20 cellular contexts compared by ENCODE assay signal in genomic region chr6:14722704-14723103, GRCh38.
A peak's percentile ranks its signal among the peaks of the same experiment; 100 is the strongest.
DNase-seq lines count a peak whose midpoint lies in the region; ATAC-seq, FAIRE-seq and TF ChIP-seq lines count a peak whose summit lies in the region.
"Had no signal": no experiment of that assay in that cellular context is flagged by ENCODE, and none has a peak within 500 bp of the region (broad histone marks: within the 10 kb centered on the region; RNA-seq: fewer than 3 reads in every experiment).

No MANE protein-coding gene starts in this region.

- no peaks in the 10 kb centered on the region for H3K79me2 ChIP-seq in HepG2 (ENCODE audit: insufficient read depth, low read length)

- TF ChIP-seq EP300 in HepG2 (IDR thresholded peaks at IDR 0.05; ENCODE audit: low read depth in 2 of 2, low read length in 2 of 2) (no peak), HepG2 (CRISPR knock-in tag; IDR thresholded peaks at IDR 0.05; ENCODE audit: borderline replicate concordance) (no peak)

- H3K4me3 Mint-ChIP-seq in activated T-cell treated with anti-CD3 and anti-CD28 coated beads, Interleukin-2, amount 50 U/mL, for 24 hours = no peak overlapping the region
- no peak overlapping the region for H3K4me3 Mint-ChIP-seq in T-helper 1 cell treated with Interleukin-12 subunit alpha and Interleukin-12 subunit beta and Interleukin-4 antibody, amounts not matched to agents 30 μg/mL and 1 μg/mL, for 36 hours
- no peak overlapping the region for H3K4me3 Mint-ChIP-seq in stimulated activated naive CD8-positive, alpha-beta T cell treated with anti-CD3 and anti-CD28 coated beads, Interleukin-15, amount 100 ng/mL, for 72 hours

- H3K4me3 ChIP-seq in HepG2 (replicated peaks in 1 of 3; ENCODE audit: insufficient read depth in 1 of 3, low read depth in 2 of 3, low read length in 3 of 3) = no peak overlapping the region
- H3K4me3 ChIP-seq: A549, body of pancreas, colonic mucosa, prostate gland had no signal

- POLR2A ChIA-PET in HepG2 (lab: Yijun Ruan, JAX) = no interaction called here

- H3K9me3 Mint-ChIP-seq in activated T-cell treated with anti-CD3 and anti-CD28 coated beads, Interleukin-2, amount 50 U/mL, for 24 hours = peaks cover 7% of the 10 kb centered on the region
- peaks cover 7% of the 10 kb centered on the region for H3K9me3 Mint-ChIP-seq in T-helper 1 cell treated with Interleukin-12 subunit alpha and Interleukin-12 subunit beta and Interleukin-4 antibody, amounts not matched to agents 30 μg/mL and 1 μg/mL, for 36 hours
- H3K9me3 Mint-ChIP-seq in stimulated activated naive CD8-positive, alpha-beta T cell treated with anti-CD3 and anti-CD28 coated beads, Interleukin-15, amount 100 ng/mL, for 72 hours = peaks cover 0 to 7% of the 10 kb centered on the region in 2 donors

- peaks cover 10% of the 10 kb centered on the region; the same call in 1 of the 2 replicates for H3K4me1 ChIP-seq in HepG2 (ENCODE audit: insufficient read depth, low read length)
- H3K4me1 ChIP-seq: body of pancreas, prostate gland had no signal

- no peak overlapping the region for H3K4me2 ChIP-seq in HepG2 (ENCODE audit: low read depth, low read length)
- H3K4me2 ChIP-seq: A549 had no signal

- TF ChIP-seq CTCF in HepG2 (CRISPR knock-in tag; IDR thresholded peaks at IDR 0.05) = no peak

- H3K36me3 Mint-ChIP-seq in activated T-cell treated with anti-CD3 and anti-CD28 coated beads, Interleukin-2, amount 50 U/mL, for 24 hours (ENCODE audit: low read depth) = peaks cover 1% of the 10 kb centered on the region
- H3K36me3 Mint-ChIP-seq in T-helper 1 cell treated with Interleukin-12 subunit alpha and Interleukin-12 subunit beta and Interleukin-4 antibody, amounts not matched to agents 30 μg/mL and 1 μg/mL, for 36 hours (ENCODE audit: low read depth) = peaks cover 2% of the 10 kb centered on the region

- intact Hi-C loops in HepG2 (cut with micrococcal nuclease; ENCODE audit: unreplicated experiment) = no loop called here

- TF ChIP-seq RAD21 in HepG2 (CRISPR knock-in tag; IDR thresholded peaks at IDR 0.05) = no peak

- CTCF ChIA-PET in HepG2 (lab: Yijun Ruan, JAX; ENCODE audit: low intra/inter-chr PET ratio, low total read pairs) = no interaction called here

- H3K27me3 Mint-ChIP-seq in activated T-cell treated with anti-CD3 and anti-CD28 coated beads, Interleukin-2, amount 50 U/mL, for 24 hours = no peaks in the 10 kb centered on the region
- H3K27me3 Mint-ChIP-seq in T-helper 1 cell treated with Interleukin-12 subunit alpha and Interleukin-12 subunit beta and Interleukin-4 antibody, amounts not matched to agents 30 μg/mL and 1 μg/mL, for 36 hours (ENCODE audit: low read depth) = peaks cover 3% of the 10 kb centered on the region
- no peaks in the 10 kb centered on the region for H3K27me3 Mint-ChIP-seq in stimulated activated naive CD8-positive, alpha-beta T cell treated with anti-CD3 and anti-CD28 coated beads, Interleukin-15, amount 100 ng/mL, for 72 hours

- peak overlapping the region; percentile 70 for H3K27ac Mint-ChIP-seq in activated T-cell treated with anti-CD3 and anti-CD28 coated beads, Interleukin-2, amount 50 U/mL, for 24 hours
- peak overlapping the region; percentile 52 for H3K27ac Mint-ChIP-seq in T-helper 1 cell treated with Interleukin-12 subunit alpha and Interleukin-12 subunit beta and Interleukin-4 antibody, amounts not matched to agents 30 μg/mL and 1 μg/mL, for 36 hours
- no peak overlapping the region for H3K27ac Mint-ChIP-seq in stimulated activated naive CD8-positive, alpha-beta T cell treated with anti-CD3 and anti-CD28 coated beads, Interleukin-15, amount 100 ng/mL, for 72 hours

- H2AFZ ChIP-seq in HepG2 (ENCODE audit: low read length) = peak overlapping the region; percentile 3

- H3K4me1 Mint-ChIP-seq in activated T-cell treated with anti-CD3 and anti-CD28 coated beads, Interleukin-2, amount 50 U/mL, for 24 hours (ENCODE audit: low read depth) = peaks cover 68% of the 10 kb centered on the region
- peaks cover 29% of the 10 kb centered on the region for H3K4me1 Mint-ChIP-seq in T-helper 1 cell treated with Interleukin-12 subunit alpha and Interleukin-12 subunit beta and Interleukin-4 antibody, amounts not matched to agents 30 μg/mL and 1 μg/mL, for 36 hours (ENCODE audit: low read depth)
- peaks cover 44% of the 10 kb centered on the region for H3K4me1 Mint-ChIP-seq in stimulated activated naive CD8-positive, alpha-beta T cell treated with anti-CD3 and anti-CD28 coated beads, Interleukin-15, amount 100 ng/mL, for 72 hours

- no peaks in the 10 kb centered on the region for H3K9me3 ChIP-seq in HepG2 (ENCODE audit: low read length)
- H3K9me3 ChIP-seq: A549, body of pancreas, colonic mucosa, prostate gland had no signal

- DNase-seq in activated T-cell treated with anti-CD3 and anti-CD28 coated beads, Interleukin-2, amount 50 U/mL, for 24 hours = no peak
- DNase-seq in activated T-cell treated with anti-CD3 and anti-CD28 coated beads for 4 hours = no peak
- no peak for DNase-seq in HepG2 (ENCODE audit: low spot score)
- DNase-seq in stimulated activated naive CD8-positive, alpha-beta T cell treated with anti-CD3 and anti-CD28 coated beads, Interleukin-15, amount 100 ng/mL, for 72 hours = no peak
- DNase-seq in islet precursor cell = no peak
- no peak for DNase-seq in EL
- no peak for DNase-seq in dedifferentiated amniotic fluid mesenchymal stem cell (ENCODE audit: extremely low spot score)
- DNase-seq: activated naive CD4-positive, alpha-beta T cell treated with anti-CD3 and anti-CD28 coated beads, Interleukin-2, amount 50 U/mL, for 16 hours; body of pancreas; colonic mucosa; foreskin melanocyte; hypothalamus; NCI-H1417 treated with DMSO at 0.1 percent for 48 hours; NCI-H2171; SHP77; stimulated activated CD4-positive, alpha-beta T cell treated with anti-CD3 and anti-CD28 coated beads, Interleukin-2, amount 100 ng/mL, for 48 hours had no signal

- WGBS in HepG2 (ENCODE audit: low lambda C conversion rate) = 60% methylated on average over 4 of the region's 9 CpGs

- TF ChIP-seq POLR2A in HepG2 (IDR thresholded peaks at IDR 0.05; ENCODE audit: insufficient read depth in 1 of 2, low read depth in 2 of 2, low read length in 2 of 2) = no peak

- no peak overlapping the region for H3K9ac ChIP-seq in HepG2 (ENCODE audit: insufficient read depth, low read depth, low read length)

- H3K27me3 ChIP-seq in HepG2 (ENCODE audit: control insufficient read depth in 1 of 2, insufficient read depth in 2 of 2, low read length in 2 of 2) = no peaks in the 10 kb centered on the region
- H3K27me3 ChIP-seq: body of pancreas, colonic mucosa had no signal

- H3K27ac ChIP-seq in HepG2 (ENCODE audit: extremely low read length, insufficient read depth, low read length) = no peak overlapping the region
- H3K27ac ChIP-seq: body of pancreas, colonic mucosa, prostate gland, VCaP had no signal

- no peak for ATAC-seq in HepG2
- peak; percentile 48 for ATAC-seq in stimulated activated naive CD8-positive, alpha-beta T cell treated with anti-CD3 and anti-CD28 coated beads, Interleukin-15, amount 100 ng/mL, for 72 hours
- ATAC-seq: A549, body of pancreas had no signal

- BruUV-seq in HepG2 (replicated peaks; lab: Mats Ljungman, UMichigan) = no TSS peak

- in situ Hi-C loops in HepG2 (cut with HindIII; ENCODE audit: extremely low pct_ligation_motif_present, low pct_unique_long_range_greater_than_20kb) = no loop called here

- no peaks in the 10 kb centered on the region for H4K20me1 ChIP-seq in HepG2 (ENCODE audit: insufficient read depth, low read length)

- H3K36me3 ChIP-seq in HepG2 (replicated peaks in 1 of 2; ENCODE audit: control insufficient read depth in 1 of 2, insufficient read depth in 2 of 2, low read length in 2 of 2) = no peaks in the 10 kb centered on the region
- H3K36me3 ChIP-seq: colonic mucosa, prostate gland had no signal

- no peak for FAIRE-seq in HepG2 (lab: Jason Lieb, UNC)
- FAIRE-seq: A549 had no signal

TF ChIP-seq in HepG2, 621 proteins besides CTCF, POLR2A, EP300 and RAD21 (continues in another document):
- TF ChIP-seq ZNF512 (CRISPR knock-in tag; IDR thresholded peaks at IDR 0.05) = no peak
- no peak for TF ChIP-seq MIXL1 (CRISPR knock-in tag; IDR thresholded peaks at IDR 0.05)
- no peak for TF ChIP-seq MTF2 (CRISPR knock-in tag; IDR thresholded peaks at IDR 0.05; ENCODE audit: borderline replicate concordance)
- TF ChIP-seq CCAR2 (optimal IDR thresholded peaks at IDR 0.05; ENCODE audit: low read depth, low read length) = no peak
- no peak for TF ChIP-seq HMG20B (CRISPR knock-in tag; conservative IDR thresholded peaks at IDR 0.05)
- no peak for TF ChIP-seq MTA3 (CRISPR knock-in tag; IDR thresholded peaks at IDR 0.05)
- no peak for TF ChIP-seq CHCHD3 (CRISPR knock-in tag; IDR thresholded peaks at IDR 0.05)
- no peak for TF ChIP-seq ZNF232 (CRISPR knock-in tag; IDR thresholded peaks at IDR 0.05; ENCODE audit: borderline replicate concordance)
- TF ChIP-seq TRAFD1 (CRISPR knock-in tag; IDR thresholded peaks at IDR 0.05; ENCODE audit: borderline replicate concordance) = no peak

Comparison
In these comparisons a context has a peak if more than half of its experiments do, and no peak if none do; other contexts are left out.
1. H3K27ac Mint-ChIP-seq: peak in activated T-cell treated with anti-CD3 and anti-CD28 coated beads, Interleukin-2, amount 50 U/mL, for 24 hours (single experiment) and T-helper 1 cell treated with Interleukin-12 subunit alpha and Interleukin-12 subunit beta and Interleukin-4 antibody, amounts not matched to agents 30 μg/mL and 1 μg/mL, for 36 hours (single experiment); none in stimulated activated naive CD8-positive, alpha-beta T cell treated with anti-CD3 and anti-CD28 coated beads, Interleukin-15, amount 100 ng/mL, for 72 hours (0 of 2).